9 cellular contexts compared by ENCODE assay signal in genomic region chr3:106428565-106428994, GRCh38.
DNase-seq lines count a peak whose midpoint lies in the region; ATAC-seq and TF ChIP-seq lines count a peak whose summit lies in the region.
"Had no signal": no experiment of that assay in that cellular context is flagged by ENCODE, and none has a peak within 500 bp of the region (broad histone marks: within the 10 kb centered on the region; RNA-seq: fewer than 3 reads in every experiment).

No MANE protein-coding gene starts in this region.

- H3K27ac Mint-ChIP-seq in activated CD4-positive, alpha-beta T cell treated with anti-CD3 and anti-CD28 coated beads, Interleukin-2, amount 10 ng/mL, durations not matched to agents 24 days and 14 days: peak overlapping the region; percentile 96
- H3K27ac Mint-ChIP-seq in stimulated activated effector memory CD8-positive, alpha-beta T cell treated with anti-CD3 and anti-CD28 coated beads, Interleukin-12 subunit alpha, Interleukin-12 subunit beta, amount 100 ng/mL, for 72 hours: peak overlapping the region; percentile 93
- H3K27ac Mint-ChIP-seq: CD8-positive, alpha-beta T cell had no signal

- TF ChIP-seq EP300 in gastroesophageal sphincter (IDR thresholded peaks at IDR 0.05): no peak

- H3K4me1 Mint-ChIP-seq in activated CD4-positive, alpha-beta T cell treated with anti-CD3 and anti-CD28 coated beads, Interleukin-2, amount 10 ng/mL, durations not matched to agents 24 days and 14 days: peaks cover 42% of the 10 kb centered on the region
- peaks cover 45% of the 10 kb centered on the region for H3K4me1 Mint-ChIP-seq in stimulated activated effector memory CD8-positive, alpha-beta T cell treated with anti-CD3 and anti-CD28 coated beads, Interleukin-12 subunit alpha, Interleukin-12 subunit beta, amount 100 ng/mL, for 72 hours

- WGBS in gastroesophageal sphincter (ENCODE audit: low coverage in 1 of 2), 2 donors: 0 to 21% methylated on average over 1 to 2 of the region's 2 CpGs
- 88 to 91% methylated on average over 2 of the region's 2 CpGs for WGBS in testis, 2 donors

- H3K27me3 Mint-ChIP-seq in activated CD4-positive, alpha-beta T cell treated with anti-CD3 and anti-CD28 coated beads, Interleukin-2, amount 10 ng/mL, durations not matched to agents 24 days and 14 days: no peaks in the 10 kb centered on the region

- H3K4me3 ChIP-seq in SJSA1 (no peak overlapping the region), gastroesophageal sphincter (no peak overlapping the region), testis (no peak overlapping the region)

- TF ChIP-seq POLR2A in gastroesophageal sphincter (IDR thresholded peaks at IDR 0.05) (no peak), testis (IDR thresholded peaks at IDR 0.05) (no peak)

- no peak for TF ChIP-seq CTCF in gastroesophageal sphincter (IDR thresholded peaks at IDR 0.05)
- TF ChIP-seq CTCF in testis (IDR thresholded peaks at IDR 0.05): no peak

- H3K4me1 ChIP-seq in SJSA1 (replicated peaks) (peaks cover 14% of the 10 kb centered on the region), gastroesophageal sphincter (peaks cover 0 to 18% (median 6%) of the 10 kb centered on the region in 3 donors), testis (no peaks in the 10 kb centered on the region)

- no peak overlapping the region for H3K27ac ChIP-seq in SJSA1
- peak overlapping the region; percentile 29 to 64 (median 44) for H3K27ac ChIP-seq in gastroesophageal sphincter
- H3K27ac ChIP-seq in testis: no peak overlapping the region

- peaks cover 7% of the 10 kb centered on the region for H3K36me3 Mint-ChIP-seq in activated CD4-positive, alpha-beta T cell treated with anti-CD3 and anti-CD28 coated beads, Interleukin-2, amount 10 ng/mL, durations not matched to agents 24 days and 14 days (ENCODE audit: low read depth)
- H3K36me3 Mint-ChIP-seq in stimulated activated effector memory CD8-positive, alpha-beta T cell treated with anti-CD3 and anti-CD28 coated beads, Interleukin-12 subunit alpha, Interleukin-12 subunit beta, amount 100 ng/mL, for 72 hours: peaks cover 8% of the 10 kb centered on the region
- H3K36me3 Mint-ChIP-seq: CD8-positive, alpha-beta T cell had no signal

- no peaks in the 10 kb centered on the region for H3K27me3 ChIP-seq in SJSA1 (replicated peaks)
- no peaks in the 10 kb centered on the region for H3K27me3 ChIP-seq in gastroesophageal sphincter
- H3K27me3 ChIP-seq in testis: no peaks in the 10 kb centered on the region

- no peaks in the 10 kb centered on the region for H3K36me3 ChIP-seq in SJSA1
- H3K36me3 ChIP-seq in gastroesophageal sphincter: no peaks in the 10 kb centered on the region
- H3K36me3 ChIP-seq in testis (ENCODE audit: low read depth, missing control alignments): no peaks in the 10 kb centered on the region

- intact Hi-C loops in activated CD4-positive, alpha-beta T cell treated with anti-CD3 and anti-CD28 coated beads, Interleukin-2, amount 10 ng/mL, durations not matched to agents 24 days and 14 days (cut with micrococcal nuclease): loop anchor here (1.0 to 10.0 kb wide), 14 partner anchors 28 to 1060 kb away; no protein-coding TSS in a partner anchor
- intact Hi-C loops in testis (cut with DNase I; ENCODE audit: low total_unique reads): no loop called here

- no peaks in the 10 kb centered on the region for H3K9me3 ChIP-seq in SJSA1 (replicated peaks)
- no peaks in the 10 kb centered on the region for H3K9me3 ChIP-seq in gastroesophageal sphincter
- no peaks in the 10 kb centered on the region for H3K9me3 ChIP-seq in testis

- H3K9me3 Mint-ChIP-seq in activated CD4-positive, alpha-beta T cell treated with anti-CD3 and anti-CD28 coated beads, Interleukin-2, amount 10 ng/mL, durations not matched to agents 24 days and 14 days: peaks cover 7% of the 10 kb centered on the region
- H3K9me3 Mint-ChIP-seq in stimulated activated effector memory CD8-positive, alpha-beta T cell treated with anti-CD3 and anti-CD28 coated beads, Interleukin-12 subunit alpha, Interleukin-12 subunit beta, amount 100 ng/mL, for 72 hours: peaks cover 8% of the 10 kb centered on the region
- H3K9me3 Mint-ChIP-seq: CD8-positive, alpha-beta T cell had no signal

- peak; percentile 95 for ATAC-seq in gastroesophageal sphincter
- ATAC-seq in stimulated activated effector memory CD8-positive, alpha-beta T cell treated with anti-CD3 and anti-CD28 coated beads, Interleukin-12 subunit alpha, Interleukin-12 subunit beta, amount 100 ng/mL, for 72 hours: peak; percentile 91
- ATAC-seq: CD8-positive, alpha-beta T cell had no signal

- H3K4me3 Mint-ChIP-seq in activated CD4-positive, alpha-beta T cell treated with anti-CD3 and anti-CD28 coated beads, Interleukin-2, amount 10 ng/mL, durations not matched to agents 24 days and 14 days: peak overlapping the region; percentile 25
- peak overlapping the region; percentile 26 for H3K4me3 Mint-ChIP-seq in stimulated activated effector memory CD8-positive, alpha-beta T cell treated with anti-CD3 and anti-CD28 coated beads, Interleukin-12 subunit alpha, Interleukin-12 subunit beta, amount 100 ng/mL, for 72 hours
- H3K4me3 Mint-ChIP-seq: CD8-positive, alpha-beta T cell had no signal

- no peak for DNase-seq in activated CD4-positive, alpha-beta T cell treated with anti-CD3 and anti-CD28 coated beads, Interleukin-2, amount 10 ng/mL, durations not matched to agents 24 days and 14 days
- no peak for DNase-seq in activated CD4-positive, alpha-beta T cell treated with anti-CD3 and anti-CD28 coated beads for 1 hour
- DNase-seq in SJSA1 (ENCODE audit: low read depth in 1 of 2, low spot score in 2 of 2) (peak; percentile 41 to 52), testis (no peak), NCI-H774 (lab: John Stamatoyannopoulos, UW) (no peak), COLO668 (lab: John Stamatoyannopoulos, UW; ENCODE audit: unreplicated experiment) (no peak)
- DNase-seq in stimulated activated effector memory CD8-positive, alpha-beta T cell treated with anti-CD3 and anti-CD28 coated beads, Interleukin-12 subunit alpha, Interleukin-12 subunit beta, amount 100 ng/mL, for 72 hours (ENCODE audit: low spot score in 2 of 2): peak in 1 of 2 donors; percentile 64
- DNase-seq: CD8-positive, alpha-beta T cell had no signal

Comparison
In these comparisons a context has a peak if more than half of its experiments do, and no peak if none do; other contexts are left out.
1. DNase-seq: peak in SJSA1 (2 of 2); none in activated CD4-positive, alpha-beta T cell treated with anti-CD3 and anti-CD28 coated beads, Interleukin-2, amount 10 ng/mL, durations not matched to agents 24 days and 14 days (single experiment), activated CD4-positive, alpha-beta T cell treated with anti-CD3 and anti-CD28 coated beads for 1 hour (single experiment), testis (single experiment), NCI-H774 (single experiment) and COLO668 (single experiment).
2. H3K27ac ChIP-seq: peak in gastroesophageal sphincter (4 of 4); none in SJSA1 (single experiment) and testis (0 of 2).